ENCODE assay signal across 8 cellular contexts in genomic region chr6:30742316-30743098, GRCh38. TPM values are rescaled to one million over a fixed set of nuclear protein-coding genes. Genes with fewer than 3 reads are reported as not detected.
DNase-seq lines count a peak whose midpoint lies in the region; ATAC-seq, FAIRE-seq and TF ChIP-seq lines count a peak whose summit lies in the region.

A gene with protein sequence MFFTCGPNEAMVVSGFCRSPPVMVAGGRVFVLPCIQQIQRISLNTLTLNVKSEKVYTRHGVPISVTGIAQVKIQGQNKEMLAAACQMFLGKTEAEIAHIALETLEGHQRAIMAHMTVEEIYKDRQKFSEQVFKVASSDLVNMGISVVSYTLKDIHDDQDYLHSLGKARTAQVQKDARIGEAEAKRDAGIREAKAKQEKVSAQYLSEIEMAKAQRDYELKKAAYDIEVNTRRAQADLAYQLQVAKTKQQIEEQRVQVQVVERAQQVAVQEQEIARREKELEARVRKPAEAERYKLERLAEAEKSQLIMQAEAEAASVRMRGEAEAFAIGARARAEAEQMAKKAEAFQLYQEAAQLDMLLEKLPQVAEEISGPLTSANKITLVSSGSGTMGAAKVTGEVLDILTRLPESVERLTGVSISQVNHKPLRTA (minus strand): TSS chr6:30742687. CDS start chr6:30742189, 498 bp downstream.

- H3K4me1 Mint-ChIP-seq in activated T-cell treated with anti-CD3 and anti-CD28 coated beads, Interleukin-2, amount 50 U/mL, for 72 hours (ENCODE audit: low read depth): peaks cover 80% of the 10 kb centered on the region

- no peak for TF ChIP-seq EP300 in esophagus muscularis mucosa (IDR thresholded peaks at IDR 0.05)

- no peaks in the 10 kb centered on the region for H3K27me3 Mint-ChIP-seq in activated T-cell treated with anti-CD3 and anti-CD28 coated beads, Interleukin-2, amount 50 U/mL, for 72 hours (ENCODE audit: low read depth)

- no peaks in the 10 kb centered on the region for H3K9me3 Mint-ChIP-seq in activated T-cell treated with anti-CD3 and anti-CD28 coated beads, Interleukin-2, amount 50 U/mL, for 72 hours

- H3K36me3 ChIP-seq in esophagus muscularis mucosa: peaks cover 19 to 39% (median 37%) of the 10 kb centered on the region in 4 donors

- TF ChIP-seq CTCF in D721Med (IDR thresholded peaks at IDR 0.05; ENCODE audit: insufficient read depth, missing control alignments) (no peak), esophagus muscularis mucosa (IDR thresholded peaks at IDR 0.05) (no peak)

- peak; percentile 57 for ATAC-seq in GM21526 (IDR thresholded peaks at IDR 0.05; ENCODE audit: low FRiP score, unreplicated experiment)
- peak; percentile 70 to 76 for ATAC-seq in activated T-cell treated with anti-CD3 and anti-CD28 coated beads, Interleukin-2, amount 50 U/mL, for 72 hours (replicated peaks in 1 of 2)

- H3K4me1 ChIP-seq in esophagus muscularis mucosa: peaks cover 40 to 66% (median 54%) of the 10 kb centered on the region in 4 donors

- peak within 1 kb of the TSS; percentile 90 to 99 (median 90) for H3K27ac ChIP-seq in esophagus muscularis mucosa (replicated peaks in 1 of 4)

- H3K9me3 ChIP-seq in esophagus muscularis mucosa: no peaks in the 10 kb centered on the region

- H3K36me3 Mint-ChIP-seq in activated T-cell treated with anti-CD3 and anti-CD28 coated beads, Interleukin-2, amount 50 U/mL, for 72 hours (ENCODE audit: insufficient read depth in 2 of 2): peaks cover 36 to 56% of the 10 kb centered on the region in 2 donors

- TF ChIP-seq POLR2A in esophagus muscularis mucosa (IDR thresholded peaks at IDR 0.05; ENCODE audit: low read depth): peak; percentile 86

- H3K27me3 ChIP-seq in esophagus muscularis mucosa: no peaks in the 10 kb centered on the region

- 0% methylated on average over 19 of the region's 66 CpGs for WGBS in esophagus muscularis mucosa

- peak within 1 kb of the TSS; percentile 67 for H3K4me3 ChIP-seq in Jurkat, Clone E6-1 (ENCODE audit: low read length)
- H3K4me3 ChIP-seq in esophagus muscularis mucosa: peak within 1 kb of the TSS; percentile 69 to 91 (median 84)

- no peak for FAIRE-seq in D721Med (lab: Jason Lieb, UNC)
- FAIRE-seq in RCC 7860 (lab: Jason Lieb, UNC): peak; percentile 26

- H3K27ac Mint-ChIP-seq in activated T-cell treated with anti-CD3 and anti-CD28 coated beads, Interleukin-2, amount 50 U/mL, for 72 hours: peak within 1 kb of the TSS; percentile 98

- intact Hi-C loops in esophagus muscularis mucosa (cut with DNase I): loop anchor here (5.0 kb wide), 2 partner anchors 80 to 135 kb away; no protein-coding TSS in a partner anchor

- peak; percentile 73 for DNase-seq in D721Med (ENCODE audit: insufficient read length, low spot score)
- no peak for DNase-seq in Jurkat, Clone E6-1 (ENCODE audit: low read depth, low spot score)
- peak; percentile 94 for DNase-seq in RCC 7860 (ENCODE audit: low spot score)
- peak; percentile 97 to 99 for DNase-seq in activated T-cell treated with anti-CD3 and anti-CD28 coated beads, Interleukin-2, amount 50 U/mL, for 72 hours
- peak; percentile 99 for DNase-seq in esophagus muscularis mucosa (ENCODE audit: extremely low spot score)
- DNase-seq in myocyte (ENCODE audit: low read depth): peak; percentile 97
- DNase-seq in stimulated activated CD8-positive, alpha-beta memory T cell treated with anti-CD3 and anti-CD28 coated beads, Interleukin-7, amount 100 ng/mL, for 4 hours (ENCODE audit: low read depth in 2 of 2): peak; percentile 91 to 94

- H3K4me3 Mint-ChIP-seq in activated T-cell treated with anti-CD3 and anti-CD28 coated beads, Interleukin-2, amount 50 U/mL, for 72 hours: peak within 1 kb of the TSS; percentile 97 to 98

RNA-seq across cellular contexts. Expression of the gene that starts here (rescaled TPM):
- 139 TPM for polyA plus RNA-seq in Jurkat, Clone E6-1 (2012; ENCODE audit: insufficient read depth, insufficient read length)
- 100 to 1,000 TPM; 293 to 319 TPM for total RNA-seq in activated T-cell treated with anti-CD3 and anti-CD28 coated beads, Interleukin-2, amount 50 U/mL, for 72 hours
- total RNA-seq in esophagus muscularis mucosa (100 to 1,000 TPM; 115 to 214 (median 166) TPM), myocyte (168 and 175 TPM in 2 replicates)
- 205 TPM for polyA plus RNA-seq in myocyte (2012)
